Comparison of ENCODE assay signal across 1 cellular context in the genomic region with DNA sequence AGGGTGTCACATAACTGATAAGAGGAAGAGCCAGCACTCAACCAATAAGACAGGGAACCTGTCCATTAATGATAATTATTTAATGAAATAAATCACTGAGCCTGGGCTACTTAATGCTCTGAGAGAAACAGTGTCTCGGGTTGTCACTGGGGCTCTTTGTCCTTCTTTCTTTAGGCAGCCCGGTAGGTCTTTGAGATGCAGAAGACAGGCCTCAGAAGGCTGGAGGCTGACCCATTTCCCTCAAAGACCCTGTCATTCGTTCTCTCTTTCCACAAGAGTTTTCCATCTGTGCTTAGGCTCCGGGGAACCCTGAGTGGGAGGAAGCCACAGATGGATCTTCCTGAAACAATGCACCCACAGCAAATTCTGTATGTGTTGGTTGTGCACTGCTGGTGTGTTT.
A peak's percentile ranks its signal among the peaks of the same experiment; 100 is the strongest.
TF ChIP-seq lines count a peak whose summit lies in the region.

No MANE protein-coding gene starts in this region.

TF ChIP-seq in GM23338, 12 proteins besides CTCF, POLR2A, EP300 and RAD21:
- TF ChIP-seq, protein P1, sequence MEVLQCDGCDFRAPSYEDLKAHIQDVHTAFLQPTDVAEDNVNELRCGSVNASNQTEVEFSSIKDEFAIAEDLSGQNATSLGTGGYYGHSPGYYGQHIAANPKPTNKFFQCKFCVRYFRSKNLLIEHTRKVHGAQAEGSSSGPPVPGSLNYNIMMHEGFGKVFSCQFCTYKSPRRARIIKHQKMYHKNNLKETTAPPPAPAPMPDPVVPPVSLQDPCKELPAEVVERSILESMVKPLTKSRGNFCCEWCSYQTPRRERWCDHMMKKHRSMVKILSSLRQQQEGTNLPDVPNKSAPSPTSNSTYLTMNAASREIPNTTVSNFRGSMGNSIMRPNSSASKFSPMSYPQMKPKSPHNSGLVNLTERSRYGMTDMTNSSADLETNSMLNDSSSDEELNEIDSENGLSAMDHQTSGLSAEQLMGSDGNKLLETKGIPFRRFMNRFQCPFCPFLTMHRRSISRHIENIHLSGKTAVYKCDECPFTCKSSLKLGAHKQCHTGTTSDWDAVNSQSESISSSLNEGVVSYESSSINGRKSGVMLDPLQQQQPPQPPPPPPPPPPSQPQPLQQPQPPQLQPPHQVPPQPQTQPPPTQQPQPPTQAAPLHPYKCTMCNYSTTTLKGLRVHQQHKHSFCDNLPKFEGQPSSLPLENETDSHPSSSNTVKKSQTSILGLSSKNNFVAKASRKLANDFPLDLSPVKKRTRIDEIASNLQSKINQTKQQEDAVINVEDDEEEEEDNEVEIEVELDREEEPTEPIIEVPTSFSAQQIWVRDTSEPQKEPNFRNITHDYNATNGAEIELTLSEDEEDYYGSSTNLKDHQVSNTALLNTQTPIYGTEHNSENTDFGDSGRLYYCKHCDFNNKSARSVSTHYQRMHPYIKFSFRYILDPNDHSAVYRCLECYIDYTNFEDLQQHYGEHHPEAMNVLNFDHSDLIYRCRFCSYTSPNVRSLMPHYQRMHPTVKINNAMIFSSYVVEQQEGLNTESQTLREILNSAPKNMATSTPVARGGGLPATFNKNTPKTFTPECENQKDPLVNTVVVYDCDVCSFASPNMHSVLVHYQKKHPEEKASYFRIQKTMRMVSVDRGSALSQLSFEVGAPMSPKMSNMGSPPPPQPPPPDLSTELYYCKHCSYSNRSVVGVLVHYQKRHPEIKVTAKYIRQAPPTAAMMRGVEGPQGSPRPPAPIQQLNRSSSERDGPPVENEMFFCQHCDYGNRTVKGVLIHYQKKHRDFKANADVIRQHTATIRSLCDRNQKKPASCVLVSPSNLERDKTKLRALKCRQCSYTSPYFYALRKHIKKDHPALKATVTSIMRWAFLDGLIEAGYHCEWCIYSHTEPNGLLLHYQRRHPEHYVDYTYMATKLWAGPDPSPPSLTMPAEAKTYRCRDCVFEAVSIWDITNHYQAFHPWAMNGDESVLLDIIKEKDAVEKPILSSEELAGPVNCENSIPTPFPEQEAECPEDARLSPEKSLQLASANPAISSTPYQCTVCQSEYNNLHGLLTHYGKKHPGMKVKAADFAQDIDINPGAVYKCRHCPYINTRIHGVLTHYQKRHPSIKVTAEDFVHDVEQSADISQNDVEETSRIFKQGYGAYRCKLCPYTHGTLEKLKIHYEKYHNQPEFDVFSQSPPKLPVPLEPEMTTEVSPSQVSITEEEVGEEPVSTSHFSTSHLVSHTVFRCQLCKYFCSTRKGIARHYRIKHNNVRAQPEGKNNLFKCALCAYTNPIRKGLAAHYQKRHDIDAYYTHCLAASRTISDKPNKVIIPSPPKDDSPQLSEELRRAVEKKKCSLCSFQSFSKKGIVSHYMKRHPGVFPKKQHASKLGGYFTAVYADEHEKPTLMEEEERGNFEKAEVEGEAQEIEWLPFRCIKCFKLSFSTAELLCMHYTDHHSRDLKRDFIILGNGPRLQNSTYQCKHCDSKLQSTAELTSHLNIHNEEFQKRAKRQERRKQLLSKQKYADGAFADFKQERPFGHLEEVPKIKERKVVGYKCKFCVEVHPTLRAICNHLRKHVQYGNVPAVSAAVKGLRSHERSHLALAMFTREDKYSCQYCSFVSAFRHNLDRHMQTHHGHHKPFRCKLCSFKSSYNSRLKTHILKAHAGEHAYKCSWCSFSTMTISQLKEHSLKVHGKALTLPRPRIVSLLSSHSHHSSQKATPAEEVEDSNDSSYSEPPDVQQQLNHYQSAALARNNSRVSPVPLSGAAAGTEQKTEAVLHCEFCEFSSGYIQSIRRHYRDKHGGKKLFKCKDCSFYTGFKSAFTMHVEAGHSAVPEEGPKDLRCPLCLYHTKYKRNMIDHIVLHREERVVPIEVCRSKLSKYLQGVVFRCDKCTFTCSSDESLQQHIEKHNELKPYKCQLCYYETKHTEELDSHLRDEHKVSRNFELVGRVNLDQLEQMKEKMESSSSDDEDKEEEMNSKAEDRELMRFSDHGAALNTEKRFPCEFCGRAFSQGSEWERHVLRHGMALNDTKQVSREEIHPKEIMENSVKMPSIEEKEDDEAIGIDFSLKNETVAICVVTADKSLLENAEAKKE (CRISPR knock-in tag; IDR thresholded peaks at IDR 0.05): peak; percentile 67
- no peak for TF ChIP-seq EZH2 (IDR thresholded peaks at IDR 0.05; ENCODE audit: low read depth, unreplicated experiment)
- TF ChIP-seq, protein P2, sequence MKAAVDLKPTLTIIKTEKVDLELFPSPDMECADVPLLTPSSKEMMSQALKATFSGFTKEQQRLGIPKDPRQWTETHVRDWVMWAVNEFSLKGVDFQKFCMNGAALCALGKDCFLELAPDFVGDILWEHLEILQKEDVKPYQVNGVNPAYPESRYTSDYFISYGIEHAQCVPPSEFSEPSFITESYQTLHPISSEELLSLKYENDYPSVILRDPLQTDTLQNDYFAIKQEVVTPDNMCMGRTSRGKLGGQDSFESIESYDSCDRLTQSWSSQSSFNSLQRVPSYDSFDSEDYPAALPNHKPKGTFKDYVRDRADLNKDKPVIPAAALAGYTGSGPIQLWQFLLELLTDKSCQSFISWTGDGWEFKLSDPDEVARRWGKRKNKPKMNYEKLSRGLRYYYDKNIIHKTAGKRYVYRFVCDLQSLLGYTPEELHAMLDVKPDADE (IDR thresholded peaks at IDR 0.05): no peak
- TF ChIP-seq, protein P3, sequence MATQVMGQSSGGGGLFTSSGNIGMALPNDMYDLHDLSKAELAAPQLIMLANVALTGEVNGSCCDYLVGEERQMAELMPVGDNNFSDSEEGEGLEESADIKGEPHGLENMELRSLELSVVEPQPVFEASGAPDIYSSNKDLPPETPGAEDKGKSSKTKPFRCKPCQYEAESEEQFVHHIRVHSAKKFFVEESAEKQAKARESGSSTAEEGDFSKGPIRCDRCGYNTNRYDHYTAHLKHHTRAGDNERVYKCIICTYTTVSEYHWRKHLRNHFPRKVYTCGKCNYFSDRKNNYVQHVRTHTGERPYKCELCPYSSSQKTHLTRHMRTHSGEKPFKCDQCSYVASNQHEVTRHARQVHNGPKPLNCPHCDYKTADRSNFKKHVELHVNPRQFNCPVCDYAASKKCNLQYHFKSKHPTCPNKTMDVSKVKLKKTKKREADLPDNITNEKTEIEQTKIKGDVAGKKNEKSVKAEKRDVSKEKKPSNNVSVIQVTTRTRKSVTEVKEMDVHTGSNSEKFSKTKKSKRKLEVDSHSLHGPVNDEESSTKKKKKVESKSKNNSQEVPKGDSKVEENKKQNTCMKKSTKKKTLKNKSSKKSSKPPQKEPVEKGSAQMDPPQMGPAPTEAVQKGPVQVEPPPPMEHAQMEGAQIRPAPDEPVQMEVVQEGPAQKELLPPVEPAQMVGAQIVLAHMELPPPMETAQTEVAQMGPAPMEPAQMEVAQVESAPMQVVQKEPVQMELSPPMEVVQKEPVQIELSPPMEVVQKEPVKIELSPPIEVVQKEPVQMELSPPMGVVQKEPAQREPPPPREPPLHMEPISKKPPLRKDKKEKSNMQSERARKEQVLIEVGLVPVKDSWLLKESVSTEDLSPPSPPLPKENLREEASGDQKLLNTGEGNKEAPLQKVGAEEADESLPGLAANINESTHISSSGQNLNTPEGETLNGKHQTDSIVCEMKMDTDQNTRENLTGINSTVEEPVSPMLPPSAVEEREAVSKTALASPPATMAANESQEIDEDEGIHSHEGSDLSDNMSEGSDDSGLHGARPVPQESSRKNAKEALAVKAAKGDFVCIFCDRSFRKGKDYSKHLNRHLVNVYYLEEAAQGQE (IDR thresholded peaks at IDR 0.05; ENCODE audit: unreplicated experiment): no peak
- TF ChIP-seq ZNF331 (CRISPR knock-in tag; IDR thresholded peaks at IDR 0.05; ENCODE audit: low read depth): no peak
- no peak for TF ChIP-seq POLR2AphosphoS5 (IDR thresholded peaks at IDR 0.05; ENCODE audit: low read depth)
- no peak for TF ChIP-seq ZNF114 (CRISPR knock-in tag; IDR thresholded peaks at IDR 0.05)
- no peak for TF ChIP-seq CREB1 (CRISPR knock-in tag; IDR thresholded peaks at IDR 0.05; ENCODE audit: low read depth)
TF ChIP-seq in GM23338: peak in this region for 1.
